In genomic region chr6:119446623-119447008, GRCh38 we compare ENCODE assay signal across 10 cellular contexts.
DNase-seq lines count a peak whose midpoint lies in the region; ATAC-seq and TF ChIP-seq lines count a peak whose summit lies in the region.
"Had no signal": no experiment of that assay in that cellular context is flagged by ENCODE, and none has a peak within 500 bp of the region (broad histone marks: within the 10 kb centered on the region; RNA-seq: fewer than 3 reads in every experiment).

No MANE protein-coding gene starts in this region.

- peak; percentile 83 for DNase-seq in astrocyte of the cerebellum (ENCODE audit: low read depth)
- peak; percentile 26 for DNase-seq in hepatic stellate cell (ENCODE audit: low spot score)
- peak; percentile 77 for DNase-seq in stomach
- no peak for DNase-seq in COR-L47 (lab: John Stamatoyannopoulos, UW)
- DNase-seq in CD8-positive, alpha-beta memory T cell = no peak
- no peak for DNase-seq in GM13977 (ENCODE audit: low spot score)
- DNase-seq: stimulated activated CD4-positive, alpha-beta T cell treated with anti-CD3 and anti-CD28 coated beads, Interleukin-12 subunit alpha, Interleukin-12 subunit beta, amount 100 ng/mL, for 4 hours had no signal

- peaks cover 0 to 3% (median 0%) of the 10 kb centered on the region in 5 donors for H3K9me3 Mint-ChIP-seq in CD8-positive, alpha-beta memory T cell

- POLR2A ChIA-PET in CD8-positive, alpha-beta memory T cell (lab: Charles Lee) = no interaction called here

- peak; percentile 23 for ATAC-seq in HG02610 (IDR thresholded peaks at IDR 0.05; ENCODE audit: unreplicated experiment)
- no peak for ATAC-seq in GM21737 (IDR thresholded peaks at IDR 0.05; ENCODE audit: unreplicated experiment)

- TF ChIP-seq CTCF in astrocyte of the cerebellum (IDR thresholded peaks at IDR 0.05; ENCODE audit: low read depth, low read length, missing control alignments) (no peak), stomach (IDR thresholded peaks at IDR 0.05) (no peak), GM13977 (IDR thresholded peaks at IDR 0.05; ENCODE audit: extremely low read depth, insufficient read depth, missing control alignments) (no peak)

- no peak for TF ChIP-seq POLR2A in stomach (IDR thresholded peaks at IDR 0.05)

- H3K4me1 ChIP-seq in stomach = peaks cover 15 to 39% (median 26%) of the 10 kb centered on the region in 4 donors
- no peaks in the 10 kb centered on the region for H3K4me1 ChIP-seq in CD8-positive, alpha-beta memory T cell (ENCODE audit: insufficient read depth, low read length)

- H3K27me3 Mint-ChIP-seq in CD8-positive, alpha-beta memory T cell = peaks cover 0 to 5% of the 10 kb centered on the region in 2 donors

- TF ChIP-seq EP300 in stomach (IDR thresholded peaks at IDR 0.05) = no peak

- in situ Hi-C loops in astrocyte of the cerebellum (cut with HindIII; ENCODE audit: low sequenced_read_pairs) (no loop called here), GM13977 (cut with MboI; ENCODE audit: low pct_unique_long_range_greater_than_20kb, low sequenced_read_pairs, unreplicated experiment) (no loop called here)

- H3K4me3 ChIP-seq in astrocyte of the cerebellum (ENCODE audit: low read depth, low read length) = no peak overlapping the region
- no peak overlapping the region for H3K4me3 ChIP-seq in stomach
- no peak overlapping the region for H3K4me3 ChIP-seq in CD8-positive, alpha-beta memory T cell (ENCODE audit: low read length)

- intact Hi-C loops in stomach (cut with DNase I; ENCODE audit: low total_unique reads) = no loop called here

- no peaks in the 10 kb centered on the region for H3K27me3 ChIP-seq in stomach
- no peaks in the 10 kb centered on the region for H3K27me3 ChIP-seq in CD8-positive, alpha-beta memory T cell (ENCODE audit: insufficient read depth, low read length, poor library complexity, severe bottlenecking)

- no peaks in the 10 kb centered on the region for H3K36me3 Mint-ChIP-seq in CD8-positive, alpha-beta memory T cell

- H3K36me3 ChIP-seq in stomach = no peaks in the 10 kb centered on the region
- H3K36me3 ChIP-seq in CD8-positive, alpha-beta memory T cell (ENCODE audit: insufficient read depth, low read length) = no peaks in the 10 kb centered on the region

- no peak overlapping the region for H3K4me3 Mint-ChIP-seq in CD8-positive, alpha-beta memory T cell

- CTCF ChIA-PET in CD8-positive, alpha-beta memory T cell (lab: Charles Lee) = no interaction called here

- WGBS in stomach, 5 donors = 27 to 49% (median 35%) methylated on average over 2 of the region's 2 CpGs

- no peak overlapping the region for H3K27ac Mint-ChIP-seq in CD8-positive, alpha-beta memory T cell
- H3K27ac Mint-ChIP-seq: activated naive CD4-positive, alpha-beta T cell treated with anti-CD3 and anti-CD28 coated beads, Interleukin-2, amount 50 U/mL, for 72 hours had no signal

- peak overlapping the region; percentile 41 to 77 (median 63) for H3K27ac ChIP-seq in stomach
- no peak overlapping the region for H3K27ac ChIP-seq in CD8-positive, alpha-beta memory T cell (ENCODE audit: low read depth, low read length)

- no peaks in the 10 kb centered on the region for H3K9me3 ChIP-seq in stomach
- no peaks in the 10 kb centered on the region for H3K9me3 ChIP-seq in CD8-positive, alpha-beta memory T cell (ENCODE audit: low read length)

- H3K4me1 Mint-ChIP-seq in CD8-positive, alpha-beta memory T cell = no peaks in the 10 kb centered on the region

Comparison
In these comparisons a context has a peak if more than half of its experiments do, and no peak if none do; other contexts are left out.
1. DNase-seq: peak in astrocyte of the cerebellum (single experiment), hepatic stellate cell (single experiment) and stomach (single experiment); none in COR-L47 (single experiment), CD8-positive, alpha-beta memory T cell (0 of 5) and GM13977 (single experiment).